ENCODE assay signal across 19 cellular contexts in the genomic region with DNA sequence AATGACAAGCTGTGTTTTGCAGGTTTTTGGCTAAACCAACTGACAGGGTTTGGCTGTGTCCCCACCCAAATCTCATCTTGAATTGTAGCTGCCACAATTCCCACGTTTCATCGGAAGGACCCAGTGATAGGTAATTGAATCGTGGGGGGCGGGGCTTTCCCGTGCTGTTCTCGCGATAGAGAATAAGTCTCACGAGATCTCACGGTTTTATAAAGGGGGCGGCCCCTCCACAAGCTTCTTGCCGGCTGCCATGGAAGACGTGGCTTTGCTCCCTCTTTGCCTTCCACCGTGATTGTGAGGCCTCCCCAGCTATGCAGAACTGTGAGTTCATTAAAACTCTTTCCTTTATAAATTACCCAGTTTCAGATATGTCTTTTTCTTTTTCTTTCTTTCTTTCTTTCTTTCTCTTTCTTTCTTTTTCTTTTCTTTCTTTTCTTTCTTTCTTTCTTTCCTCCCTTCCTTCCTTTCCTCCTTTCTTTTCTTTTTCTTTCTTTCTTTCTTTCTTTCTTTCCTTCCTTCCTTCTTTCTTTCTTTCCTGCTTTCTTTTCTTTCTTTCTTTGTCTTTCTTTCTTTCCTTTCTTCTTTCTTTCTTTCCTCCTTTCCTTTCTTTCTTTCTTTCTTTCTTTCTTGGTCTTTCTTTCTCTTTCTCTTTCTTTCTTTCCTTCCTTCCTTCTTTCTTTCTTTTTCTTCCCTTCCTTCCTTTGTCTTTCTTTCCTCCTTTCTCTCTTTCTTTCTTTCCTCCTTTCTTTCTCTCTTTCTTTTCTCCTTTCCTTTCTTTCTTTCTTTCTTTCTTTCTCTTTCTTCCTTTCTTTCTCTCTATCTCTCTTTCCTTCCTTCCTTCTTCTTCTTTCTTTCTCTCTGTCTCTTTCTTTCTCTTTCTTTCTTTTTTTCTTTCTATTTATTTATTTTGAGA. TPM values are rescaled to one million over a fixed set of nuclear protein-coding genes. Genes with fewer than 3 reads are reported as not detected.
DNase-seq lines count a peak whose midpoint lies in the region; ATAC-seq, FAIRE-seq and TF ChIP-seq lines count a peak whose summit lies in the region.
"Had no signal": no experiment of that assay in that cellular context is flagged by ENCODE, and none has a peak within 500 bp of the region (broad histone marks: within the 10 kb centered on the region; RNA-seq: fewer than 3 reads in every experiment).

No MANE protein-coding gene starts in this region.

- H3K4me3 ChIP-seq in GM23338 (no peak overlapping the region), HEK293 (ENCODE audit: low read depth, low read length) (no peak overlapping the region), H1 (ENCODE audit: extremely low read depth in 1 of 4, insufficient read depth in 2 of 4, low read depth in 3 of 4, low read length in 4 of 4) (no peak overlapping the region), testis (no peak overlapping the region), GM23248 (no peak overlapping the region)

- TF ChIP-seq POLR2A in H1 (IDR thresholded peaks at IDR 0.05; ENCODE audit: control extremely low read depth in 1 of 2, low read depth in 2 of 2, low read length in 2 of 2), result no peak
- TF ChIP-seq POLR2A in testis (IDR thresholded peaks at IDR 0.05), result no peak

- H4K5ac ChIP-seq in H1 (ENCODE audit: insufficient read length, low read depth, low read length), result no peak overlapping the region

- H3K79me1 ChIP-seq in H1 (ENCODE audit: low read depth, low read length), result no peaks in the 10 kb centered on the region

- POLR2A ChIA-PET in HEK293 (lab: Yijun Ruan, JAX), result no interaction called here
- POLR2A ChIA-PET in H1 (lab: Charles Lee; ENCODE audit: partially characterized antibody), result no interaction called here

- no peak overlapping the region for H3K4ac ChIP-seq in H1 (replicated peaks; ENCODE audit: insufficient read length, low read depth, low read length)

- H2AK5ac ChIP-seq in H1 (ENCODE audit: low read depth, low read length), result no peak overlapping the region

- no peak overlapping the region; the same call in 1 of the 2 replicates for H2BK5ac ChIP-seq in H1 (ENCODE audit: low read depth, low read length)

- H4K8ac ChIP-seq in H1 (ENCODE audit: extremely low read depth, insufficient read depth, low read length), result no peak overlapping the region

- no peaks in the 10 kb centered on the region for H3K9me3 ChIP-seq in HEK293 (ENCODE audit: control insufficient read depth, insufficient read depth, low read depth, low read length)
- H3K9me3 ChIP-seq in H1 (ENCODE audit: insufficient read depth in 2 of 2, low read depth in 1 of 2, low read length in 1 of 2), result no peaks in the 10 kb centered on the region
- no peaks in the 10 kb centered on the region for H3K9me3 ChIP-seq in testis
- H3K9me3 ChIP-seq in GM23248 (ENCODE audit: low read depth), result no peaks in the 10 kb centered on the region
- H3K9me3 ChIP-seq: Caco-2 had no signal

- 0 out of 2 replicates have a peak, but pooled peaks cover 3% of the 10 kb centered on the region for H3K9me2 ChIP-seq in GM23338 (ENCODE audit: insufficient read depth)
- no peaks in the 10 kb centered on the region for H3K9me2 ChIP-seq in GM23248 (ENCODE audit: insufficient read depth)

- FAIRE-seq in H1 (lab: Jason Lieb, UNC), result no peak
- FAIRE-seq: A204.1, D721Med, HepG2 had no signal

- no peaks in the 10 kb centered on the region for H4K20me1 ChIP-seq in GM23338 (replicated peaks; ENCODE audit: insufficient read depth)
- H4K20me1 ChIP-seq in H1 (replicated peaks in 1 of 2; ENCODE audit: control insufficient read depth in 1 of 2, insufficient read depth in 2 of 2, low read length in 2 of 2), result no peaks in the 10 kb centered on the region
- no peaks in the 10 kb centered on the region for H4K20me1 ChIP-seq in GM23248 (ENCODE audit: insufficient read depth)

- H3K9ac ChIP-seq in H1 (replicated peaks in 1 of 4; ENCODE audit: extremely low read depth in 1 of 4, low read depth in 3 of 4, low read length in 3 of 4) (no peak overlapping the region), GM23248 (no peak overlapping the region)

- in situ Hi-C loops in GM23248 (cut with MboI), result no loop called here

- TF ChIP-seq EP300 in H1 (IDR thresholded peaks at IDR 0.05; ENCODE audit: borderline replicate concordance in 1 of 2, low read depth in 2 of 2, low read length in 2 of 2), result no peak

- intact Hi-C loops in testis (cut with DNase I; ENCODE audit: low total_unique reads), result no loop called here
- intact Hi-C loops in sciatic nerve (cut with DNase I), result no loop called here

- H3K36me3 ChIP-seq in GM23338 (ENCODE audit: insufficient read depth) (no peaks in the 10 kb centered on the region), HEK293 (ENCODE audit: control insufficient read depth in 2 of 2, insufficient read depth in 1 of 2, low read length in 2 of 2) (no peaks in the 10 kb centered on the region), H1 (ENCODE audit: control insufficient read depth in 2 of 4, insufficient read depth in 4 of 4, low read length in 3 of 4) (no peaks in the 10 kb centered on the region), testis (ENCODE audit: low read depth, missing control alignments) (no peaks in the 10 kb centered on the region), GM23248 (ENCODE audit: low read depth) (no peaks in the 10 kb centered on the region)

- H3K27ac ChIP-seq in GM23338 (ENCODE audit: low read depth) (peak overlapping the region; percentile 85; the same call in 1 of the 2 replicates), HEK293 (ENCODE audit: extremely low read depth, low read depth, low read length) (no peak overlapping the region), H1 (ENCODE audit: low read depth, low read length) (no peak overlapping the region), testis (no peak overlapping the region), GM23248 (no peak overlapping the region)
- H3K27ac ChIP-seq: C4-2B had no signal

- no peak overlapping the region for H3K23ac ChIP-seq in H1 (ENCODE audit: insufficient read length)

- 0 out of 2 replicates have a peak overlapping the region, but pooled peaks have one; percentile 32 for H2BK20ac ChIP-seq in H1 (ENCODE audit: low read length)

- H2AFZ ChIP-seq in GM23338, result peak overlapping the region; percentile 11; the same call in 1 of the 2 replicates
- no peak overlapping the region for H2AFZ ChIP-seq in H1 (ENCODE audit: low read length)
- H2AFZ ChIP-seq in GM23248, result no peak overlapping the region

- no peak overlapping the region for H3K56ac ChIP-seq in H1 (replicated peaks; ENCODE audit: insufficient read length, low read depth, low read length)

- DNase-seq in GM23338 (ENCODE audit: low spot score) (peak; percentile 59), H1 (ENCODE audit: low read depth in 1 of 2, low spot score in 2 of 2) (no peak), testis (peak; percentile 33), sciatic nerve (ENCODE audit: low spot score) (no peak), GM23248 (no peak)
- DNase-seq: AML-193; Caco-2; CD4-positive, alpha-beta T cell; DMS79 treated with DMSO at 0.1 percent for 48 hours; GF-D8; H7; KG1 had no signal

- H4K91ac ChIP-seq in H1 (replicated peaks; ENCODE audit: insufficient read length, low read length), result no peak overlapping the region

- 0 out of 2 replicates have a peak, but pooled peaks cover 9% of the 10 kb centered on the region for H3F3A ChIP-seq in GM23338 (replicated peaks; ENCODE audit: low read depth)
- H3F3A ChIP-seq in GM23248 (ENCODE audit: insufficient read depth), result no peaks in the 10 kb centered on the region

- no peak overlapping the region for H2BK15ac ChIP-seq in H1 (ENCODE audit: low read length)

- CTCF ChIA-PET in HEK293 (lab: Yijun Ruan, JAX) (no interaction called here), H1 (lab: Charles Lee; ENCODE audit: partially characterized antibody) (no interaction called here)

- TF ChIP-seq CTCF in GM23338 (conservative IDR thresholded peaks at IDR 0.05; ENCODE audit: low read depth in 2 of 2), result no peak
- TF ChIP-seq CTCF in HEK293 (tag by site-specific recombination; IDR thresholded peaks at IDR 0.05), result no peak
- no peak for TF ChIP-seq CTCF in H1 (IDR thresholded peaks at IDR 0.05; ENCODE audit: control extremely low read depth in 1 of 3, insufficient read depth in 1 of 3, low read depth in 1 of 3, low read length in 3 of 3)
- TF ChIP-seq CTCF in testis (IDR thresholded peaks at IDR 0.05), result no peak

- no peak for ATAC-seq in GM23338
- ATAC-seq in sciatic nerve, result no peak
- ATAC-seq: HCT116, HepG2 had no signal

- H2BK12ac ChIP-seq in H1 (ENCODE audit: low read depth, low read length), result 0 out of 2 replicates have a peak overlapping the region, but pooled peaks have one; percentile 80

- no peak overlapping the region for H3K14ac ChIP-seq in H1 (ENCODE audit: insufficient read length)

- H3K27ac Mint-ChIP-seq in GM23338, result no peak overlapping the region
- H3K27ac Mint-ChIP-seq: CD4-positive, alpha-beta T cell; IgD-negative memory B cell had no signal

- H3K4me1 ChIP-seq in GM23338 (ENCODE audit: insufficient read depth) (peaks cover 12% of the 10 kb centered on the region), HEK293 (ENCODE audit: control insufficient read depth, insufficient read depth, low read length) (no peaks in the 10 kb centered on the region), H1 (replicated peaks in 1 of 4; ENCODE audit: control insufficient read depth in 3 of 4, insufficient read depth in 4 of 4, low read length in 3 of 4) (peaks cover 0 to 4% (median 3%) of the 10 kb centered on the region in 4 experiments; a peak in 3 of 7 replicates), testis (no peaks in the 10 kb centered on the region), GM23248 (ENCODE audit: insufficient read depth) (no peaks in the 10 kb centered on the region)
- H3K4me1 ChIP-seq: Caco-2 had no signal

- H3K9me3 Mint-ChIP-seq in GM23338, result peaks cover 97% of the 10 kb centered on the region

- 74% methylated on average over 13 of the region's 13 CpGs; no CpG with 5 or more reads in 1 of the 2 experiments for WGBS in H1 (ENCODE audit: extremely low coverage in 1 of 2, insufficient coverage in 1 of 2, insufficient read length in 1 of 2, insufficient replicate concordance in 2 of 2, low coverage in 1 of 2, low lambda C conversion rate in 2 of 2, missing lambda C conversion rate in 1 of 2), 2 experiments
- 56 to 79% methylated on average over 13 of the region's 13 CpGs for WGBS in testis, 2 donors
- 51 to 56% methylated on average over 13 of the region's 13 CpGs for WGBS in GM23248 (ENCODE audit: low coverage in 1 of 2, low lambda C conversion rate in 2 of 2, missing lambda C conversion rate in 2 of 2), 2 experiments

- peaks cover 46% of the 10 kb centered on the region for H3K36me3 Mint-ChIP-seq in GM23338 (ENCODE audit: low read depth)

- no peak overlapping the region for H3K4me2 ChIP-seq in GM23338
- H3K4me2 ChIP-seq in H1 (ENCODE audit: insufficient read depth in 1 of 2, low read depth in 2 of 2, low read length in 2 of 2), result no peak overlapping the region
- no peak overlapping the region for H3K4me2 ChIP-seq in GM23248 (ENCODE audit: unreplicated experiment)

- H3K27me3 Mint-ChIP-seq in GM23338 (ENCODE audit: insufficient read depth, low read depth, poor library complexity), result peaks cover 10% of the 10 kb centered on the region
- H3K27me3 Mint-ChIP-seq: CD4-positive, alpha-beta T cell; IgD-negative memory B cell had no signal

- H2BK120ac ChIP-seq in H1 (replicated peaks; ENCODE audit: low read depth, low read length), result no peak overlapping the region

- no peaks in the 10 kb centered on the region for H3K23me2 ChIP-seq in H1 (ENCODE audit: low read depth, low read length)

- peaks cover 4% of the 10 kb centered on the region; the same call in 1 of the 3 replicates for H3K4me1 Mint-ChIP-seq in GM23338
- H3K4me1 Mint-ChIP-seq: IgD-negative memory B cell had no signal

- H3K79me2 ChIP-seq in GM23338 (replicated peaks; ENCODE audit: insufficient read depth) (no peaks in the 10 kb centered on the region), H1 (ENCODE audit: control insufficient read depth in 1 of 2, insufficient read depth in 2 of 2, low read length in 2 of 2) (no peaks in the 10 kb centered on the region), GM23248 (ENCODE audit: insufficient read depth) (no peaks in the 10 kb centered on the region)

- H3K18ac ChIP-seq in H1 (ENCODE audit: extremely low read depth, low read length), result no peak overlapping the region

- H3K27me3 ChIP-seq in GM23338 (ENCODE audit: insufficient read depth) (no peaks in the 10 kb centered on the region), H1 (replicated peaks in 1 of 4; ENCODE audit: control insufficient read depth in 3 of 4, extremely low read depth in 1 of 4, insufficient read depth in 3 of 4, low read length in 3 of 4) (no peaks in the 10 kb centered on the region), testis (no peaks in the 10 kb centered on the region), GM23248 (replicated peaks; ENCODE audit: insufficient read depth) (no peaks in the 10 kb centered on the region)

- no peak overlapping the region for H3K4me3 Mint-ChIP-seq in GM23338
- H3K4me3 Mint-ChIP-seq: CD4-positive, alpha-beta T cell; IgD-negative memory B cell had no signal

- no peak for TF ChIP-seq RAD21 in H1 (IDR thresholded peaks at IDR 0.05 in 1 of 2, conservative IDR thresholded peaks at IDR 0.05 in 1 of 2; ENCODE audit: low read depth in 2 of 2, low read length in 2 of 2)

RNA-seq across cellular contexts. Expression of a gene that starts 54.8 kb away (rescaled TPM):
- not detected in 2 replicates for total RNA-seq in GM23338 (2014; rRNA removed; shearing (Covaris generic))
- polyA plus RNA-seq in GM23338 (2016; fragmentation: Nextera tagmentation; extraction: Ambion mirVana) (0.14 TPM in 1 of 2 replicates, not detected in the other), H1 (2011; rRNA removed) (0.05 and 0.06 TPM in 2 replicates), testis (ENCODE audit: insufficient read depth, low read depth, low replicate concordance) (not detected), GM23248 (2016; fragmentation: Nextera tagmentation; extraction: Ambion mirVana) (not detected in 2 replicates)
- 0.15 TPM in 1 of 2 replicates, not detected in the other for total RNA-seq in H1 (2021; fragmentation: NEBNext Ultra II Directional; extraction: Animal tissue kit (Norgen Biotek cat#: 25700))
- 0.12 TPM for polyA plus RNA-seq in H1 (2011; cell fraction: cytosol; rRNA removed)
- 0.16 TPM for polyA plus RNA-seq in H1 (2011; cell fraction: nucleus; rRNA removed)
- polyA plus RNA-seq in H1 (2012, experiment 1 of 2), result 0.06 to 0.09 TPM in 2 of 4 replicates, not detected in the others
- not detected for polyA plus RNA-seq in H1 (2012, experiment 2 of 2)
- 0.02 TPM for polyA plus RNA-seq in H1 (2013, experiment 1 of 2)
- polyA plus RNA-seq in H1 (2013, experiment 2 of 2), result not detected
- 0.05 TPM in 1 of 2 replicates, not detected in the other for polyA minus RNA-seq in H1 (2011; rRNA and poly(A)+ RNA removed)
- polyA minus RNA-seq in H1 (2011; cell fraction: cytosol; rRNA and poly(A)+ RNA removed), result not detected
- not detected for polyA minus RNA-seq in H1 (2011; cell fraction: nucleus; rRNA and poly(A)+ RNA removed)
- total RNA-seq in testis (under 1 TPM; 0.06 to 0.16 TPM), sciatic nerve (0.36 TPM)
- total RNA-seq in GM23248 (2014; rRNA removed; shearing (Covaris generic)), result not detected in 2 replicates
- total RNA-seq: Caco-2; CD4-positive, alpha-beta T cell; H7; HepG2 had no signal
- polyA plus RNA-seq: HepG2, IgD-negative memory B cell had no signal

Comparison
In these comparisons a context has a peak if more than half of its experiments do, and no peak if none do; other contexts are left out.
1. DNase-seq: peak in GM23338 (single experiment) and testis (single experiment); none in H1 (0 of 2), sciatic nerve (single experiment) and GM23248 (single experiment).